Comparison of ENCODE assay signal across 22 cellular contexts in the genomic region with DNA sequence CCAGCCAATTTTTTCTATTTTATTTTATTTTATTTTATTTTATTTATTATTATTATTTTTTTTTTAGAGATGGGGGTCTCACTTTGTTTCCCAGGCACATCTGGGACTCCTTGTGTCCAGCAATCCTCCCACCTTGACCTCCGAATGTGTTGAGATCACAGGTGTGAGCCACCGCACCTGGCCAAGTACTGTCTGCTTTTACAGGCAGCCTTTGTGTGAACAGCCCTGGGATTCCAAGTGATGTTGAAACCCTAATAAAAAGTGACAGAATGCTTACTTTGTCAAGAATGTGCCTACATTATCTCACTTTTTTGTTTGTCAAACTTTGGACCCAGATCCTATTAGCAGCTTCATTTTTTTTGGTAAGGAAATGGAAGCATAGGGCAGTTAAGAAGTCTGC.
"Had no signal": no experiment of that assay in that cellular context is flagged by ENCODE, and none has a peak within 500 bp of the region (broad histone marks: within the 10 kb centered on the region; RNA-seq: fewer than 3 reads in every experiment).

No MANE protein-coding gene starts in this region.

- DNase-seq: colonic mucosa; dermis blood vessel endothelial cell; effector CD8-positive, alpha-beta T cell; effector memory CD8-positive, alpha-beta T cell; endodermal cell; erythroblast; esophagus squamous epithelium; foreskin fibroblast; foreskin melanocyte; gastrocnemius medialis; glutamatergic neuron; head of caudate nucleus; heart right ventricle; left cardiac atrium; left lung; left ventricle myocardium superior; lower lobe of right lung; mesenchymal stem cell; mucosa of descending colon; naive B cell; naive thymus-derived CD8-positive, alpha-beta T cell had no signal

- H3K27ac ChIP-seq: colonic mucosa, epithelial cell of prostate, esophagus squamous epithelium, gastrocnemius medialis, heart right ventricle, left lung, lower lobe of right lung had no signal

- H3K4me3 ChIP-seq: colonic mucosa, esophagus squamous epithelium, gastrocnemius medialis, heart right ventricle, left lung, lower lobe of right lung, mucosa of descending colon had no signal

- H3K36me3 ChIP-seq: colonic mucosa, esophagus squamous epithelium, gastrocnemius medialis, heart right ventricle, left lung, lower lobe of right lung had no signal

- H3K27me3 ChIP-seq: colonic mucosa, esophagus squamous epithelium, gastrocnemius medialis, left lung had no signal

- H3K9me3 ChIP-seq: colonic mucosa, esophagus squamous epithelium, gastrocnemius medialis, heart right ventricle, left lung, lower lobe of right lung, mucosa of descending colon had no signal

- H3K4me1 ChIP-seq: colonic mucosa, esophagus squamous epithelium, gastrocnemius medialis, left lung had no signal
